Comparison of ENCODE assay signal across 7 cellular contexts in genomic region chr4:77861500-77861899, GRCh38. TPM values are rescaled to one million over a fixed set of nuclear protein-coding genes. Genes with fewer than 3 reads are reported as not detected.
A peak's percentile ranks its signal among the peaks of the same experiment; 100 is the strongest.
DNase-seq lines count a peak whose midpoint lies in the region; ATAC-seq and TF ChIP-seq lines count a peak whose summit lies in the region.

No MANE protein-coding gene starts in this region.

- no peak for TF ChIP-seq RAD21 in HCT116 (IDR thresholded peaks at IDR 0.05; ENCODE audit: low read depth)

- no peaks in the 10 kb centered on the region for H3K9me2 ChIP-seq in HCT116 (ENCODE audit: insufficient read depth)

- peaks cover 6 to 17% of the 10 kb centered on the region in 2 experiments; a peak in 3 of 4 replicates for H3K4me1 ChIP-seq in HCT116 (ENCODE audit: control insufficient read depth in 1 of 2, insufficient read depth in 2 of 2, low read length in 2 of 2)
- H3K4me1 ChIP-seq in RWPE2 (ENCODE audit: insufficient read depth, poor library complexity, severe bottlenecking), result peaks cover 13% of the 10 kb centered on the region
- peaks cover 4% of the 10 kb centered on the region for H3K4me1 ChIP-seq in smooth muscle cell (ENCODE audit: low read depth)

- H3K36me3 ChIP-seq in HCT116 (ENCODE audit: control insufficient read depth in 1 of 2, insufficient read depth in 2 of 2, low read length in 2 of 2) (peaks cover 0 to 2% of the 10 kb centered on the region in 2 experiments; a peak in 1 of 4 replicates), RWPE2 (ENCODE audit: low read depth) (peaks cover 8% of the 10 kb centered on the region; the same call in 1 of the 2 replicates), smooth muscle cell (ENCODE audit: low read depth) (no peaks in the 10 kb centered on the region)

- POLR2A ChIA-PET in HCT116 (lab: Charles Lee), result interaction anchor here (0.9 to 1.8 kb wide), 3 partner anchors 10 to 198 kb away, joined by 3 to 7 read pairs (median 4); no protein-coding TSS in a partner anchor

- CTCF ChIA-PET in HCT116 (lab: Charles Lee), result interaction anchor here (1.8 kb wide), 1 partner anchor 16 kb away, joined by 3 read pairs; no protein-coding TSS in a partner anchor

- peaks cover 38% of the 10 kb centered on the region for H3K79me2 ChIP-seq in HCT116 (ENCODE audit: insufficient read depth, low read length)
- peaks cover 30% of the 10 kb centered on the region for H3K79me2 ChIP-seq in smooth muscle cell (ENCODE audit: low read depth)

- TF ChIP-seq CTCF in HCT116 (IDR thresholded peaks at IDR 0.05 in 2 of 3, conservative IDR thresholded peaks at IDR 0.05 in 1 of 3; ENCODE audit: borderline replicate concordance in 1 of 3, insufficient read depth in 1 of 3, low read depth in 2 of 3, low read length in 2 of 3), result no peak
- no peak for TF ChIP-seq CTCF in RWPE2 (IDR thresholded peaks at IDR 0.05; ENCODE audit: poor library complexity, severe bottlenecking)
- no peak for TF ChIP-seq CTCF in fibroblast of villous mesenchyme (IDR thresholded peaks at IDR 0.05; ENCODE audit: insufficient read depth, low read depth, low read length)
- no peak for TF ChIP-seq CTCF in smooth muscle cell (IDR thresholded peaks at IDR 0.05; ENCODE audit: borderline replicate concordance, insufficient read depth, poor library complexity, severe bottlenecking)

- H3K9ac ChIP-seq in HCT116 (ENCODE audit: low read length), result peak overlapping the region; percentile 88
- H3K9ac ChIP-seq in smooth muscle cell (ENCODE audit: low read depth), result peak overlapping the region; percentile 97

- BruUV-seq in HCT116 (replicated peaks; lab: Mats Ljungman, UMichigan), result no TSS peak

- H3K27me3 ChIP-seq in HCT116 (ENCODE audit: insufficient read depth, low read length) (no peaks in the 10 kb centered on the region), RWPE2 (ENCODE audit: insufficient read depth, poor library complexity, severe bottlenecking) (no peaks in the 10 kb centered on the region), smooth muscle cell (ENCODE audit: low read depth) (no peaks in the 10 kb centered on the region)

- H3F3A ChIP-seq in smooth muscle cell (ENCODE audit: low read depth), result peaks cover 3% of the 10 kb centered on the region

- DNase-seq in HCT116 (ENCODE audit: low read depth, low spot score) (no peak), RWPE2 (ENCODE audit: low spot score) (no peak), fibroblast of villous mesenchyme (ENCODE audit: low read depth) (no peak), smooth muscle cell (lab: John Stamatoyannopoulos, UW; ENCODE audit: unreplicated experiment) (no peak), NCI-H1092 (lab: John Stamatoyannopoulos, UW) (no peak), T1000 (lab: John Stamatoyannopoulos, UW) (no peak)

- H3K4me2 ChIP-seq in HCT116 (ENCODE audit: low read length) (peak overlapping the region; percentile 90), smooth muscle cell (peak overlapping the region; percentile 86)

- H3K9me3 ChIP-seq in HCT116 (ENCODE audit: control insufficient read depth in 1 of 2, insufficient read depth in 1 of 2, low read depth in 1 of 2, low read length in 2 of 2), result no peaks in the 10 kb centered on the region
- no peaks in the 10 kb centered on the region for H3K9me3 ChIP-seq in RWPE2 (ENCODE audit: severe bottlenecking)
- no peaks in the 10 kb centered on the region for H3K9me3 ChIP-seq in smooth muscle cell (replicated peaks; ENCODE audit: low read depth)

- H3K27ac ChIP-seq in HCT116 (ENCODE audit: low read depth, low read length) (peak overlapping the region; percentile 80; the same call in 1 of the 2 replicates), RWPE2 (ENCODE audit: poor library complexity, severe bottlenecking) (peak overlapping the region; percentile 74), smooth muscle cell (ENCODE audit: low read depth) (peak overlapping the region; percentile 97)

- H2AFZ ChIP-seq in HCT116 (ENCODE audit: low read depth, low read length, poor library complexity, severe bottlenecking) (peak overlapping the region; percentile 93), smooth muscle cell (ENCODE audit: low read depth) (peak overlapping the region; percentile 95)

- RAD21 ChIA-PET in HCT116 (lab: Charles Lee; ENCODE audit: low non-redundant PET in 1 of 2, low total read pairs in 2 of 2, uncharacterized antibody in 2 of 2, unreplicated experiment in 2 of 2), result no interaction called here

- H3K4me3 ChIP-seq in HCT116 (replicated peaks in 1 of 2; ENCODE audit: low read depth in 1 of 2, low read length in 2 of 2) (peak overlapping the region; percentile 76 to 97), RWPE2 (ENCODE audit: severe bottlenecking) (peak overlapping the region; percentile 90), fibroblast of villous mesenchyme (ENCODE audit: low read depth, low read length) (peak overlapping the region; percentile 84), smooth muscle cell (peak overlapping the region; percentile 84)

- intact Hi-C loops in HCT116 (cut with micrococcal nuclease), result no loop called here

- WGBS in smooth muscle cell (ENCODE audit: low lambda C conversion rate), result 97% methylated on average over 1 of the region's 1 CpG

- ATAC-seq in HCT116 (no peak), RWPE2 (ENCODE audit: low read depth) (no peak), GM21423 (IDR thresholded peaks at IDR 0.05; ENCODE audit: unreplicated experiment) (no peak)

- H4K20me1 ChIP-seq in HCT116 (ENCODE audit: insufficient read depth) (no peaks in the 10 kb centered on the region), smooth muscle cell (ENCODE audit: low read depth) (no peaks in the 10 kb centered on the region)

- TF ChIP-seq POLR2A in HCT116 (IDR thresholded peaks at IDR 0.05; ENCODE audit: borderline replicate concordance, extremely low read depth, insufficient read depth, insufficient read length), result no peak

TF ChIP-seq in HCT116, 20 proteins besides CTCF, POLR2A, EP300 and RAD21:
- TF ChIP-seq YY1 (IDR thresholded peaks at IDR 0.05; ENCODE audit: extremely low read depth, insufficient replicate concordance, low read depth, low read length), result no peak
- no peak for TF ChIP-seq TCF7L2 (IDR thresholded peaks at IDR 0.05; ENCODE audit: borderline replicate concordance, extremely low read depth, insufficient read depth, insufficient read length)
- TF ChIP-seq REST (IDR thresholded peaks at IDR 0.05; ENCODE audit: low read depth), result no peak
- no peak for TF ChIP-seq CBX3 (IDR thresholded peaks at IDR 0.05; ENCODE audit: low read depth)
- TF ChIP-seq ZFX (IDR thresholded peaks at IDR 0.05), result no peak
- TF ChIP-seq SIN3A (IDR thresholded peaks at IDR 0.05; ENCODE audit: low read depth), result no peak
- TF ChIP-seq, protein P1, sequence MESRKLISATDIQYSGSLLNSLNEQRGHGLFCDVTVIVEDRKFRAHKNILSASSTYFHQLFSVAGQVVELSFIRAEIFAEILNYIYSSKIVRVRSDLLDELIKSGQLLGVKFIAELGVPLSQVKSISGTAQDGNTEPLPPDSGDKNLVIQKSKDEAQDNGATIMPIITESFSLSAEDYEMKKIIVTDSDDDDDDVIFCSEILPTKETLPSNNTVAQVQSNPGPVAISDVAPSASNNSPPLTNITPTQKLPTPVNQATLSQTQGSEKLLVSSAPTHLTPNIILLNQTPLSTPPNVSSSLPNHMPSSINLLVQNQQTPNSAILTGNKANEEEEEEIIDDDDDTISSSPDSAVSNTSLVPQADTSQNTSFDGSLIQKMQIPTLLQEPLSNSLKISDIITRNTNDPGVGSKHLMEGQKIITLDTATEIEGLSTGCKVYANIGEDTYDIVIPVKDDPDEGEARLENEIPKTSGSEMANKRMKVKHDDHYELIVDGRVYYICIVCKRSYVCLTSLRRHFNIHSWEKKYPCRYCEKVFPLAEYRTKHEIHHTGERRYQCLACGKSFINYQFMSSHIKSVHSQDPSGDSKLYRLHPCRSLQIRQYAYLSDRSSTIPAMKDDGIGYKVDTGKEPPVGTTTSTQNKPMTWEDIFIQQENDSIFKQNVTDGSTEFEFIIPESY (IDR thresholded peaks at IDR 0.05; ENCODE audit: extremely low read depth, insufficient replicate concordance, low read length), result no peak
- TF ChIP-seq FOSL1 (IDR thresholded peaks at IDR 0.05; ENCODE audit: low read depth), result no peak
- no peak for TF ChIP-seq MAX (IDR thresholded peaks at IDR 0.05)
- TF ChIP-seq POLR2AphosphoS5 (IDR thresholded peaks at IDR 0.05; ENCODE audit: low read depth, low read length), result no peak

RNA-seq across cellular contexts. Expression of gene MRPL1, which starts 1.1 kb away (rescaled TPM):
- 54.9 TPM for total RNA-seq in HCT116 (2021; ENCODE audit: unreplicated experiment)
- polyA plus RNA-seq in HCT116 (2012), result 12.5 and 22.4 TPM in 2 replicates
- 26.7 and 42.3 TPM in 2 replicates for total RNA-seq in fibroblast of villous mesenchyme
- total RNA-seq in smooth muscle cell, result 31.4 and 31.6 TPM in 2 replicates
- 18.5 and 20.2 TPM in 2 replicates for polyA plus RNA-seq in smooth muscle cell

RNA-seq across cellular contexts. Expression of gene CNOT6L, which starts 42.3 kb away (rescaled TPM):
- total RNA-seq in HCT116 (2021; ENCODE audit: unreplicated experiment) (29.4 TPM), fibroblast of villous mesenchyme (13.5 and 14.2 TPM in 2 replicates), smooth muscle cell (19.5 and 22.2 TPM in 2 replicates)
- polyA plus RNA-seq in HCT116 (2012), result 10.5 and 11.4 TPM in 2 replicates
- 4.8 and 7.3 TPM in 2 replicates for polyA plus RNA-seq in smooth muscle cell
